ENCODE assay signal across 8 cellular contexts in the genomic region with DNA sequence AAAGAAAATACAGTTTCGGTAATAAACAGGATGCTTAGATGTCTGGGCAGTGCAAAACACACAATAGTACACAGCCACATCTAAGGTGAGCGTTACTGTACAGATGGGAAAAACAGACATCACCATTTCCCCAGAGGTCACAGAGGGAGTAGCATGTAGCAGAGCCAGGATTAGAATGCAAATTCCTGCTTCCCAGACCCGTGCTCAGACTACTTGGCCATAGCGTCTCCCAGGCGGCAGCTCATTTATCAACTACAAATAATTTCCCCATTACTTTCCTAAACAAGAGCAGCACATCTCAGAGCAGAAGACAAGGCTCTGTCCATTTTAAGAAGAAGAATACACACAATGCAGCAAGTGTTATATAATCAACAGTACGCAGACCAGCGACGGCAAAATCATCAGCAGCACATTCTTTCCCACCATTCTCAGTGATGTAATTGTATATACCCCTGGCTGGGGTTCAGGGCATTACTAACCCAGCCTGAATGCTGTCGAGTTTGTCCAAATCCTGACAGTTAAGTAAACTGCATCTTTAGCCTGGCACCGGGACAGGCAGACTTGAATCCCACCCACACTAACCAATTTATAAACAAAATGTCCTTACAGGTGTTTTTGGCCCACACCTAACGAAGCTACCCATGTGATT.
DNase-seq lines count a peak whose midpoint lies in the region; ATAC-seq and TF ChIP-seq lines count a peak whose summit lies in the region.

No MANE protein-coding gene starts in this region.

- no peaks in the 10 kb centered on the region for H3K4me1 Mint-ChIP-seq in activated T-helper 2 cell treated with anti-CD3 and anti-CD28 coated beads, Interferon-gamma antibody, Interleukin-2, Interleukin-4, amounts not matched to agents 10 μg/mL and 5 μg/mL and 100 μg/mL, durations not matched to agents 14 hours and 24 hours and 36 hours (ENCODE audit: low read depth)

- peaks cover 0 to 12% of the 10 kb centered on the region in 2 donors for H3K4me1 ChIP-seq in aorta (ENCODE audit: control insufficient read depth in 1 of 2, insufficient read depth in 2 of 2, low read length in 2 of 2)

- no peak overlapping the region for H3K4me3 Mint-ChIP-seq in activated T-helper 2 cell treated with anti-CD3 and anti-CD28 coated beads, Interferon-gamma antibody, Interleukin-2, Interleukin-4, amounts not matched to agents 10 μg/mL and 5 μg/mL and 100 μg/mL, durations not matched to agents 14 hours and 24 hours and 36 hours (ENCODE audit: low read depth)

- no peaks in the 10 kb centered on the region for H3K36me3 Mint-ChIP-seq in activated T-helper 2 cell treated with anti-CD3 and anti-CD28 coated beads, Interferon-gamma antibody, Interleukin-2, Interleukin-4, amounts not matched to agents 10 μg/mL and 5 μg/mL and 100 μg/mL, durations not matched to agents 14 hours and 24 hours and 36 hours (ENCODE audit: low read depth)

- H3K9me3 ChIP-seq in aorta (ENCODE audit: control insufficient read depth, low read length): no peaks in the 10 kb centered on the region

- ATAC-seq in left lobe of liver: peak; percentile 55
- peak; percentile 65 for ATAC-seq in aorta (ENCODE audit: low FRiP score)
- ATAC-seq in HG03135 (IDR thresholded peaks at IDR 0.05; ENCODE audit: unreplicated experiment): no peak
- ATAC-seq in GM18873 (IDR thresholded peaks at IDR 0.05; ENCODE audit: low FRiP score, unreplicated experiment): no peak

- H3K27ac Mint-ChIP-seq in activated T-helper 2 cell treated with anti-CD3 and anti-CD28 coated beads, Interferon-gamma antibody, Interleukin-2, Interleukin-4, amounts not matched to agents 10 μg/mL and 5 μg/mL and 100 μg/mL, durations not matched to agents 14 hours and 24 hours and 36 hours: no peak overlapping the region

- in situ Hi-C loops in astrocyte of the spinal cord (cut with HindIII; ENCODE audit: low sequenced_read_pairs): no loop called here

- WGBS in aorta, 2 donors: 5 to 6% methylated on average over 11 of the region's 11 CpGs

- peak; percentile 23 for TF ChIP-seq CTCF in astrocyte of the spinal cord (IDR thresholded peaks at IDR 0.05; ENCODE audit: low read depth, low read length)

- H3K9me3 Mint-ChIP-seq in activated T-helper 2 cell treated with anti-CD3 and anti-CD28 coated beads, Interferon-gamma antibody, Interleukin-2, Interleukin-4, amounts not matched to agents 10 μg/mL and 5 μg/mL and 100 μg/mL, durations not matched to agents 14 hours and 24 hours and 36 hours: no peaks in the 10 kb centered on the region

- no peaks in the 10 kb centered on the region for H3K36me3 ChIP-seq in aorta (ENCODE audit: control insufficient read depth in 1 of 2, insufficient read depth in 2 of 2, low read length in 1 of 2)

- H3K27me3 ChIP-seq in aorta (ENCODE audit: control insufficient read depth in 1 of 2, insufficient read depth in 2 of 2, low read length in 1 of 2): no peaks in the 10 kb centered on the region

- intact Hi-C loops in aorta (cut with DNase I): loop anchor here in 1 of 2 donors (5.0 kb wide), 2 partner anchors 36 to 39 kb away; no protein-coding TSS in a partner anchor
- intact Hi-C loops in activated T-helper 2 cell treated with anti-CD3 and anti-CD28 coated beads, Interferon-gamma antibody, Interleukin-2, Interleukin-4, amounts not matched to agents 10 μg/mL and 5 μg/mL and 100 μg/mL, durations not matched to agents 14 hours and 24 hours and 36 hours (cut with micrococcal nuclease): no loop called here

- H3K27me3 Mint-ChIP-seq in activated T-helper 2 cell treated with anti-CD3 and anti-CD28 coated beads, Interferon-gamma antibody, Interleukin-2, Interleukin-4, amounts not matched to agents 10 μg/mL and 5 μg/mL and 100 μg/mL, durations not matched to agents 14 hours and 24 hours and 36 hours (ENCODE audit: low read depth): peaks cover 10% of the 10 kb centered on the region

- DNase-seq in SIG-M5 treated with dmso at 0.1 percent for 504 hours (lab: John Stamatoyannopoulos, UW; ENCODE audit: unreplicated experiment) (peak; percentile 2), SIG-M5 (lab: John Stamatoyannopoulos, UW) (no peak), astrocyte of the spinal cord (ENCODE audit: low read depth, low spot score) (peak; percentile 86), left lobe of liver (ENCODE audit: low spot score) (no peak), aorta (peak in 1 of 2 donors; percentile 55)
- DNase-seq in activated T-helper 2 cell treated with anti-CD3 and anti-CD28 coated beads, Interferon-gamma antibody, Interleukin-2, Interleukin-4, amounts not matched to agents 10 μg/mL and 5 μg/mL and 100 μg/mL, durations not matched to agents 14 hours and 24 hours and 36 hours (ENCODE audit: low spot score): no peak

- H3K4me3 ChIP-seq in astrocyte of the spinal cord (ENCODE audit: low read depth, low read length) (no peak overlapping the region), aorta (ENCODE audit: low read length in 2 of 2) (no peak overlapping the region)

- peak overlapping the region in 1 of 2 donors; percentile 59 for H3K27ac ChIP-seq in aorta (ENCODE audit: low read depth in 1 of 2, low read length in 2 of 2)

Comparison
In these comparisons a context has a peak if more than half of its experiments do, and no peak if none do; other contexts are left out.
1. DNase-seq: peak in SIG-M5 treated with dmso at 0.1 percent for 504 hours (single experiment) and astrocyte of the spinal cord (single experiment); none in SIG-M5 (single experiment), left lobe of liver (single experiment) and activated T-helper 2 cell treated with anti-CD3 and anti-CD28 coated beads, Interferon-gamma antibody, Interleukin-2, Interleukin-4, amounts not matched to agents 10 μg/mL and 5 μg/mL and 100 μg/mL, durations not matched to agents 14 hours and 24 hours and 36 hours (single experiment).
2. ATAC-seq: peak in left lobe of liver (single experiment) and aorta (single experiment); none in HG03135 (single experiment) and GM18873 (single experiment).